ENCODE assay signal across 25 cellular contexts in genomic region chr5:20335978-20336377, GRCh38.
DNase-seq lines count a peak whose midpoint lies in the region; TF ChIP-seq lines count a peak whose summit lies in the region.
"Had no signal": no experiment of that assay in that cellular context is flagged by ENCODE, and none has a peak within 500 bp of the region (broad histone marks: within the 10 kb centered on the region; RNA-seq: fewer than 3 reads in every experiment).

No MANE protein-coding gene starts in this region.

- H3K4ac ChIP-seq in mesendoderm (ENCODE audit: low read depth, low read length) = no peak overlapping the region

- no peaks in the 10 kb centered on the region for H3K9me3 ChIP-seq in WERI-Rb-1 (ENCODE audit: severe bottlenecking)

- no peak overlapping the region for H3K18ac ChIP-seq in mesendoderm (ENCODE audit: low read length)

- H2BK15ac ChIP-seq in mesendoderm (replicated peaks; ENCODE audit: low read depth) = no peak overlapping the region

- no peak overlapping the region for H2BK120ac ChIP-seq in mesendoderm (ENCODE audit: low read depth, low read length)

- no peak overlapping the region for H3K4me2 ChIP-seq in mesendoderm (ENCODE audit: low read length)

- H2BK5ac ChIP-seq in mesendoderm (ENCODE audit: low read length) = no peak overlapping the region

- H3K79me1 ChIP-seq in mesendoderm (ENCODE audit: low read length) = no peaks in the 10 kb centered on the region

- no peaks in the 10 kb centered on the region for H3K79me2 ChIP-seq in mesendoderm (ENCODE audit: control insufficient read depth, insufficient read depth, low read length)

- H3K9ac ChIP-seq in mesendoderm (ENCODE audit: low read length) = no peak overlapping the region

- H4K5ac ChIP-seq in mesendoderm (ENCODE audit: low read length) = no peak overlapping the region

- TF ChIP-seq CTCF in WERI-Rb-1 (IDR thresholded peaks at IDR 0.05; ENCODE audit: low read depth, low read length) = peak; percentile 54

- no peak overlapping the region for H2AK5ac ChIP-seq in mesendoderm (ENCODE audit: low read length)

- H3K36me3 ChIP-seq in WERI-Rb-1 = no peaks in the 10 kb centered on the region
- no peaks in the 10 kb centered on the region for H3K36me3 ChIP-seq in mesendoderm (ENCODE audit: control insufficient read depth, insufficient read depth, low read length)

- H3K27me3 ChIP-seq in WERI-Rb-1 (ENCODE audit: insufficient read depth, low read depth, severe bottlenecking) (no peaks in the 10 kb centered on the region), mesendoderm (ENCODE audit: insufficient read depth, low read length, poor library complexity) (no peaks in the 10 kb centered on the region)

- H3K4me1 ChIP-seq in mesendoderm (ENCODE audit: control insufficient read depth, low read depth, low read length) = no peaks in the 10 kb centered on the region

- no peak overlapping the region for H3K23ac ChIP-seq in mesendoderm (ENCODE audit: low read length)

- H3K27ac ChIP-seq in WERI-Rb-1 (no peak overlapping the region), mesendoderm (ENCODE audit: low read depth, low read length) (no peak overlapping the region)
- H3K27ac ChIP-seq: epithelial cell of prostate had no signal

- no CpG with 5 or more reads among the region's 2 CpGs for WGBS in mesendoderm (ENCODE audit: extremely low coverage, insufficient coverage, low lambda C conversion rate)

- no peak overlapping the region for H4K8ac ChIP-seq in mesendoderm (ENCODE audit: low read depth, low read length)

- DNase-seq in DMS 273 (lab: John Stamatoyannopoulos, UW; ENCODE audit: unreplicated experiment) (peak; percentile 25), DMS 273 treated with DMSO at 0.1 percent for 48 hours (lab: John Stamatoyannopoulos, UW) (no peak), HuH-7 (ENCODE audit: low spot score) (peak; percentile 1), WERI-Rb-1 (peak; percentile 38), mesendoderm (peak; percentile 26), RKO (ENCODE audit: low spot score) (no peak), amygdala (lab: John Stamatoyannopoulos, UW) (no peak)
- DNase-seq in activated CD4-positive, alpha-beta T cell treated with anti-CD3 and anti-CD28 coated beads for 4 hours = no peak
- DNase-seq: 8988T; activated CD4-positive, alpha-beta T cell treated with anti-CD3 and anti-CD28 coated beads for 36 hours; activated CD8-positive, alpha-beta memory T cell treated with anti-CD3 and anti-CD28 coated beads for 24 hours; activated gamma-delta T cell; activated T-cell treated with anti-CD3 and anti-CD28 coated beads, Interleukin-2, amount 50 U/mL, for 1 hour; AML-193; foreskin melanocyte; immature natural killer cell; Kasumi-1; naive B cell; NCI-H1048; NCI-H187 treated with DMSO at 0.1 percent for 48 hours; occipital lobe; Right ventricle myocardium superior; T-helper 1 cell; trophoblast cell had no signal

- H3K4me3 ChIP-seq in WERI-Rb-1 (ENCODE audit: low read depth, low read length) (no peak overlapping the region), mesendoderm (ENCODE audit: low read length) (no peak overlapping the region)

- no peak overlapping the region for H3K56ac ChIP-seq in mesendoderm (ENCODE audit: low read length)

Comparison
In these comparisons a context has a peak if more than half of its experiments do, and no peak if none do; other contexts are left out.
1. DNase-seq: peak in DMS 273 (single experiment), HuH-7 (single experiment), WERI-Rb-1 (single experiment) and mesendoderm (single experiment); none in DMS 273 treated with DMSO at 0.1 percent for 48 hours (single experiment), RKO (single experiment), amygdala (0 of 56) and activated CD4-positive, alpha-beta T cell treated with anti-CD3 and anti-CD28 coated beads for 4 hours (0 of 2).